In genomic region chr2:22487541-22487940, GRCh38 we compare ENCODE assay signal across 2 cellular contexts.
TF ChIP-seq lines count a peak whose summit lies in the region.

No MANE protein-coding gene starts in this region.

TF ChIP-seq in GM23338, 12 proteins besides CTCF, POLR2A, EP300 and RAD21:
- TF ChIP-seq REST (IDR thresholded peaks at IDR 0.05; ENCODE audit: unreplicated experiment) (no peak), EZH2phosphoT487 (IDR thresholded peaks at IDR 0.05; ENCODE audit: unreplicated experiment) (no peak)
TF ChIP-seq in GM23338: peak in this region for 0.

TF ChIP-seq in neural cell, 6 proteins besides CTCF, POLR2A, EP300 and RAD21 (continued from another document):
- TF ChIP-seq REST (IDR thresholded peaks at IDR 0.05; ENCODE audit: borderline replicate concordance): no peak
